8 cellular contexts compared by ENCODE assay signal in genomic region chr15:92831459-92832229, GRCh38.
DNase-seq lines count a peak whose midpoint lies in the region; ATAC-seq and TF ChIP-seq lines count a peak whose summit lies in the region.

No MANE protein-coding gene starts in this region.

- no peaks in the 10 kb centered on the region for H4K20me1 ChIP-seq in Loucy (ENCODE audit: insufficient read depth, low read length, poor library complexity, severe bottlenecking)
- no peaks in the 10 kb centered on the region for H4K20me1 ChIP-seq in neural progenitor cell (ENCODE audit: low read depth)

- H3K9ac ChIP-seq in Loucy (ENCODE audit: low read depth, low read length, poor library complexity, severe bottlenecking) (peak overlapping the region; percentile 86), neural progenitor cell (no peak overlapping the region), stomach smooth muscle (ENCODE audit: low read length in 2 of 2) (peak overlapping the region; percentile 36 to 69)

- TF ChIP-seq CTCF in Loucy (conservative IDR thresholded peaks at IDR 0.05; ENCODE audit: low read length) (no peak), RWPE2 (IDR thresholded peaks at IDR 0.05; ENCODE audit: poor library complexity, severe bottlenecking) (no peak), fibroblast of the aortic adventitia (IDR thresholded peaks at IDR 0.05; ENCODE audit: insufficient read depth, low read length) (no peak), neural progenitor cell (IDR thresholded peaks at IDR 0.05) (no peak)

- H3K27me3 ChIP-seq in H7 (ENCODE audit: control insufficient read depth, insufficient read depth, low read length) (no peaks in the 10 kb centered on the region), Loucy (ENCODE audit: insufficient read depth, low read length, poor library complexity, severe bottlenecking) (no peaks in the 10 kb centered on the region), RWPE2 (ENCODE audit: insufficient read depth, poor library complexity, severe bottlenecking) (no peaks in the 10 kb centered on the region), neural progenitor cell (no peaks in the 10 kb centered on the region), stomach smooth muscle (ENCODE audit: control insufficient read depth in 1 of 2, insufficient read depth in 2 of 2, low read length in 2 of 2) (no peaks in the 10 kb centered on the region)

- no peaks in the 10 kb centered on the region for H3K9me3 Mint-ChIP-seq in neural progenitor cell

- H3K9me3 ChIP-seq in Loucy (ENCODE audit: insufficient read depth, low read depth, low read length) = no peaks in the 10 kb centered on the region
- H3K9me3 ChIP-seq in RWPE2 (ENCODE audit: severe bottlenecking) = no peaks in the 10 kb centered on the region
- no peaks in the 10 kb centered on the region for H3K9me3 ChIP-seq in neural progenitor cell (ENCODE audit: low read depth)
- no peaks in the 10 kb centered on the region for H3K9me3 ChIP-seq in stomach smooth muscle (ENCODE audit: control insufficient read depth in 2 of 2, low read length in 2 of 2)

- no peaks in the 10 kb centered on the region for H3K9me2 ChIP-seq in Loucy (replicated peaks; ENCODE audit: low read depth, low read length)

- H3K4me2 ChIP-seq in Loucy (ENCODE audit: low read depth, low read length, poor library complexity, severe bottlenecking) (peak overlapping the region; percentile 94), neural progenitor cell (peak overlapping the region; percentile 74)

- H3K36me3 ChIP-seq in H7 (replicated peaks; ENCODE audit: control insufficient read depth, insufficient read depth, low read length) (no peaks in the 10 kb centered on the region), Loucy (ENCODE audit: insufficient read depth, low read length) (no peaks in the 10 kb centered on the region), RWPE2 (ENCODE audit: low read depth) (no peaks in the 10 kb centered on the region), neural progenitor cell (no peaks in the 10 kb centered on the region), stomach smooth muscle (ENCODE audit: control insufficient read depth in 2 of 2, insufficient read depth in 2 of 2, low read length in 2 of 2) (no peaks in the 10 kb centered on the region)

- peak overlapping the region; percentile 82 for H3K4me3 Mint-ChIP-seq in neural progenitor cell

- H3K27ac Mint-ChIP-seq in neural progenitor cell = peak overlapping the region; percentile 97

- H3K27me3 Mint-ChIP-seq in neural progenitor cell (ENCODE audit: insufficient read depth, low read depth) = peaks cover 2% of the 10 kb centered on the region

- DNase-seq in ELF-1 (ENCODE audit: low read depth, low spot score) (peak; percentile 98), H7 (peak; percentile 92), RWPE2 (ENCODE audit: low spot score) (peak; percentile 98), fibroblast of the aortic adventitia (ENCODE audit: low read depth) (peak; percentile 94), neural progenitor cell (ENCODE audit: low spot score) (peak; percentile 98)
- DNase-seq in activated effector memory CD4-positive, alpha-beta T cell treated with Interleukin-2 at 50 U/mL for 16 hours = peak; percentile 84

- peak; percentile 100 for ATAC-seq in RWPE2 (ENCODE audit: low read depth)

- peaks cover 60% of the 10 kb centered on the region for H3K4me1 Mint-ChIP-seq in neural progenitor cell

- H3K4me1 ChIP-seq in Loucy (ENCODE audit: insufficient read depth, low read length, poor library complexity, severe bottlenecking) (peaks cover 35% of the 10 kb centered on the region), RWPE2 (ENCODE audit: insufficient read depth, poor library complexity, severe bottlenecking) (peaks cover 19% of the 10 kb centered on the region), neural progenitor cell (peaks cover 37% of the 10 kb centered on the region), stomach smooth muscle (ENCODE audit: control insufficient read depth, insufficient read depth, low read length) (peaks cover 31% of the 10 kb centered on the region)

- H3K36me3 Mint-ChIP-seq in neural progenitor cell = no peaks in the 10 kb centered on the region

- H3K27ac ChIP-seq in RWPE2 (ENCODE audit: poor library complexity, severe bottlenecking) (peak overlapping the region; percentile 83), neural progenitor cell (peak overlapping the region; percentile 98), stomach smooth muscle (ENCODE audit: low read length) (peak overlapping the region; percentile 90)

- H2AFZ ChIP-seq in Loucy (ENCODE audit: low read length) = peak overlapping the region; percentile 34
- no peak overlapping the region for H2AFZ ChIP-seq in neural progenitor cell (replicated peaks)

- H3F3A ChIP-seq in Loucy (ENCODE audit: low read depth) (peaks cover 13% of the 10 kb centered on the region; the same call in 1 of the 2 replicates), neural progenitor cell (ENCODE audit: low read depth) (peaks cover 46% of the 10 kb centered on the region)

- H3K4me3 ChIP-seq in H7 (ENCODE audit: insufficient read depth, low read depth, low read length) (no peak overlapping the region), Loucy (ENCODE audit: low read length, poor library complexity, severe bottlenecking) (peak overlapping the region; percentile 70), RWPE2 (ENCODE audit: severe bottlenecking) (no peak overlapping the region), fibroblast of the aortic adventitia (ENCODE audit: low read depth, low read length) (no peak overlapping the region), neural progenitor cell (peak overlapping the region; percentile 26), stomach smooth muscle (ENCODE audit: low read length in 2 of 2) (peak overlapping the region; percentile 45 to 67)

- H3K79me2 ChIP-seq in Loucy (ENCODE audit: insufficient read depth, low read length) (no peaks in the 10 kb centered on the region), neural progenitor cell (ENCODE audit: low read depth) (no peaks in the 10 kb centered on the region)

Comparison
In these comparisons a context has a peak if more than half of its experiments do, and no peak if none do; other contexts are left out.
1. H3K4me3 ChIP-seq: peak in Loucy (single experiment), neural progenitor cell (single experiment) and stomach smooth muscle (2 of 2); none in H7 (single experiment), RWPE2 (single experiment) and fibroblast of the aortic adventitia (single experiment).
2. Peak in every context shown above with its lines, with median percentiles within 50 percentile points of each other: DNase-seq and H3K27ac ChIP-seq.